ENCODE assay signal across 36 cellular contexts in genomic region chr22:38859581-38860290, GRCh38. TPM values are rescaled to one million over a fixed set of nuclear protein-coding genes. Genes with fewer than 3 reads are reported as not detected.
DNase-seq lines count a peak whose midpoint lies in the region; ATAC-seq, FAIRE-seq and TF ChIP-seq lines count a peak whose summit lies in the region.
"Had no signal": no experiment of that assay in that cellular context is flagged by ENCODE, and none has a peak within 500 bp of the region (broad histone marks: within the 10 kb centered on the region; RNA-seq: fewer than 3 reads in every experiment).

No MANE protein-coding gene starts in this region.

- H3K36me3 ChIP-seq in H7 (replicated peaks; ENCODE audit: control insufficient read depth, insufficient read depth, low read length) (no peaks in the 10 kb centered on the region), GM12878 (ENCODE audit: control insufficient read depth in 2 of 2, insufficient read depth in 2 of 2, low read length in 1 of 2) (no peaks in the 10 kb centered on the region), lower lobe of right lung (no peaks in the 10 kb centered on the region)
- H3K36me3 ChIP-seq: neural progenitor cell, right atrium auricular region, SJCRH30, tibial artery had no signal

- ATAC-seq in GM12878 (no peak; the same call in 2 of the 3 replicates), lower lobe of right lung (no peak)
- ATAC-seq in stimulated activated effector memory CD8-positive, alpha-beta T cell treated with anti-CD3 and anti-CD28 coated beads, Interleukin-12 subunit alpha, Interleukin-12 subunit beta, amount 100 ng/mL, for 72 hours: peak; percentile 31
- ATAC-seq: foreskin keratinocyte, left lobe of liver had no signal

- no peaks in the 10 kb centered on the region for H3K79me2 ChIP-seq in GM12878 (ENCODE audit: control insufficient read depth, insufficient read depth, low read length)

- H3K4me1 ChIP-seq in GM12878 (ENCODE audit: control insufficient read depth, insufficient read depth, low read length) (no peaks in the 10 kb centered on the region), lower lobe of right lung (peaks cover 26% of the 10 kb centered on the region)
- H3K4me1 ChIP-seq: foreskin keratinocyte, SJCRH30 had no signal

- H2AFZ ChIP-seq in GM12878 (ENCODE audit: control insufficient read depth, low read depth, low read length): no peak overlapping the region
- H2AFZ ChIP-seq: neural progenitor cell had no signal

- peaks cover 7% of the 10 kb centered on the region for H3K4me1 Mint-ChIP-seq in activated naive CD4-positive, alpha-beta T cell treated with anti-CD3 and anti-CD28 coated beads, Interleukin-2, amount 50 U/mL, for 24 hours
- H3K4me1 Mint-ChIP-seq in activated naive CD4-positive, alpha-beta T cell treated with anti-CD3 and anti-CD28 coated beads for 36 hours (ENCODE audit: low read depth): peaks cover 2% of the 10 kb centered on the region
- H3K4me1 Mint-ChIP-seq in stimulated activated effector memory CD8-positive, alpha-beta T cell treated with anti-CD3 and anti-CD28 coated beads, Interleukin-12 subunit alpha, Interleukin-12 subunit beta, amount 100 ng/mL, for 72 hours: peaks cover 31% of the 10 kb centered on the region

- H4K20me1 ChIP-seq in GM12878 (ENCODE audit: control insufficient read depth, insufficient read depth): no peaks in the 10 kb centered on the region

- H3K27ac ChIP-seq in GM12878 (ENCODE audit: control insufficient read depth, insufficient read depth) (no peak overlapping the region), lower lobe of right lung (no peak overlapping the region)
- H3K27ac ChIP-seq: esophagus muscularis mucosa, foreskin keratinocyte, HL-60, KMS-11, neural progenitor cell, right atrium auricular region, SJCRH30, tibial artery had no signal

- SMC1A ChIA-PET in GM12878 (lab: Charles Lee; ENCODE audit: uncharacterized antibody, unreplicated experiment): no interaction called here

- no peaks in the 10 kb centered on the region for H3K9me3 Mint-ChIP-seq in activated naive CD4-positive, alpha-beta T cell treated with anti-CD3 and anti-CD28 coated beads, Interleukin-2, amount 50 U/mL, for 24 hours
- no peaks in the 10 kb centered on the region for H3K9me3 Mint-ChIP-seq in activated naive CD4-positive, alpha-beta T cell treated with anti-CD3 and anti-CD28 coated beads for 36 hours
- H3K9me3 Mint-ChIP-seq in stimulated activated effector memory CD8-positive, alpha-beta T cell treated with anti-CD3 and anti-CD28 coated beads, Interleukin-12 subunit alpha, Interleukin-12 subunit beta, amount 100 ng/mL, for 72 hours: no peaks in the 10 kb centered on the region
- H3K9me3 Mint-ChIP-seq: neural progenitor cell had no signal

- H3K4me3 ChIP-seq in H7 (ENCODE audit: insufficient read depth, low read depth, low read length) (no peak overlapping the region), GM12878 (no peak overlapping the region), lower lobe of right lung (no peak overlapping the region)
- H3K4me3 ChIP-seq: esophagus muscularis mucosa, neural progenitor cell, right atrium auricular region, SJCRH30, tibial artery had no signal

- TF ChIP-seq RAD21 in GM12878 (IDR thresholded peaks at IDR 0.05; ENCODE audit: insufficient read depth, low read depth, low read length): no peak

- POLR2A ChIA-PET in GM12878 (lab: Charles Lee): interaction anchor here (0.5 kb wide), 1 partner anchor 116 kb away, joined by 3 read pairs; no protein-coding TSS in a partner anchor

- no TSS peak for BruUV-seq in GM12878 (replicated peaks; lab: Mats Ljungman, UMichigan)

- no peaks in the 10 kb centered on the region for H3K9me3 ChIP-seq in GM12878 (replicated peaks; ENCODE audit: control insufficient read depth, insufficient read depth, low read length)
- H3K9me3 ChIP-seq in lower lobe of right lung: no peaks in the 10 kb centered on the region
- H3K9me3 ChIP-seq: BE2C, esophagus muscularis mucosa, right atrium auricular region, SJCRH30, tibial artery had no signal

- H3K9ac ChIP-seq in GM12878 (ENCODE audit: control insufficient read depth, insufficient read depth, low read length): no peak overlapping the region
- H3K9ac ChIP-seq: KMS-11, neural progenitor cell had no signal

- CTCF ChIA-PET in activated naive CD4-positive, alpha-beta T cell treated with anti-CD3 and anti-CD28 coated beads for 36 hours (lab: Charles Lee): interaction anchor here (1.2 kb wide), 1 partner anchor 9 kb away, joined by 3 read pairs; no protein-coding TSS in a partner anchor
- CTCF ChIA-PET in GM12878 (lab: Yijun Ruan, JAX): no interaction called here

- no peak for DNase-seq in activated naive CD4-positive, alpha-beta T cell treated with anti-CD3 and anti-CD28 coated beads for 36 hours
- DNase-seq in H7: peak; percentile 15
- DNase-seq in GM12878 (ENCODE audit: low read depth, low spot score): no peak
- no peak for DNase-seq in stimulated activated effector memory CD8-positive, alpha-beta T cell treated with anti-CD3 and anti-CD28 coated beads, Interleukin-12 subunit alpha, Interleukin-12 subunit beta, amount 100 ng/mL, for 72 hours (ENCODE audit: low spot score in 2 of 2)
- no peak for DNase-seq in NCI-H1930 (lab: John Stamatoyannopoulos, UW)
- DNase-seq in NCI-H1694 (lab: John Stamatoyannopoulos, UW): no peak
- DNase-seq in lower lobe of right lung: no peak
- DNase-seq: ACHN; activated CD4-positive, alpha-beta T cell treated with anti-CD3 and anti-CD28 coated beads for 4 hours; activated CD8-positive, alpha-beta memory T cell treated with anti-CD3 and anti-CD28 coated beads for 24 hours; amygdala; DMS79 treated with DMSO at 0.1 percent for 48 hours; foreskin keratinocyte; GF-D8; GOT3; head of caudate nucleus; mesenchymal stem cell; MM.1S; NCI-H2081 treated with DMSO at 0.1 percent for 48 hours; NCI-H226; SJCRH30; stimulated activated CD4-positive, alpha-beta T cell treated with anti-CD3 and anti-CD28 coated beads, Interleukin-1b, Interleukin-23, amount 100 ng/mL, for 48 hours; SW 1271; T-helper 9 cell; tibial artery had no signal

- TF ChIP-seq CTCF in GM12878 (IDR thresholded peaks at IDR 0.05 in 2 of 3, conservative IDR thresholded peaks at IDR 0.05 in 1 of 3; ENCODE audit: control insufficient read depth in 2 of 3, extremely low read depth in 1 of 3, insufficient read depth in 1 of 3, low read depth in 3 of 3, low read length in 3 of 3): no peak
- no peak for TF ChIP-seq CTCF in lower lobe of right lung (IDR thresholded peaks at IDR 0.05)

- peak; percentile 61; the same call in 1 of the 2 replicates for TF ChIP-seq POLR2A in GM12878 (IDR thresholded peaks at IDR 0.05; ENCODE audit: low read depth, low read length)

- intact Hi-C loops in activated naive CD4-positive, alpha-beta T cell treated with anti-CD3 and anti-CD28 coated beads for 36 hours (cut with micrococcal nuclease): no loop called here
- intact Hi-C loops in GM12878 (cut with micrococcal nuclease; ENCODE audit: unreplicated experiment): loop anchor here (5.0 kb wide), 1 partner anchor 92 kb away; no protein-coding TSS in a partner anchor
- intact Hi-C loops in lower lobe of right lung (cut with DNase I): no loop called here

- RAD21 ChIA-PET in GM12878 (lab: Charles Lee; ENCODE audit: unreplicated experiment): no interaction called here

- H3K4me2 ChIP-seq in GM12878 (ENCODE audit: control insufficient read depth, insufficient read depth): no peak overlapping the region
- H3K4me2 ChIP-seq: KMS-11 had no signal

- in situ Hi-C loops in GM12878 (cut with MboI): no loop called here

- no peaks in the 10 kb centered on the region for H3K27me3 Mint-ChIP-seq in activated naive CD4-positive, alpha-beta T cell treated with anti-CD3 and anti-CD28 coated beads, Interleukin-2, amount 50 U/mL, for 24 hours
- no peaks in the 10 kb centered on the region for H3K27me3 Mint-ChIP-seq in activated naive CD4-positive, alpha-beta T cell treated with anti-CD3 and anti-CD28 coated beads for 36 hours (ENCODE audit: low read depth)

- no peak overlapping the region for H3K4me3 Mint-ChIP-seq in activated naive CD4-positive, alpha-beta T cell treated with anti-CD3 and anti-CD28 coated beads, Interleukin-2, amount 50 U/mL, for 24 hours
- no peak overlapping the region for H3K4me3 Mint-ChIP-seq in activated naive CD4-positive, alpha-beta T cell treated with anti-CD3 and anti-CD28 coated beads for 36 hours
- no peak overlapping the region for H3K4me3 Mint-ChIP-seq in stimulated activated effector memory CD8-positive, alpha-beta T cell treated with anti-CD3 and anti-CD28 coated beads, Interleukin-12 subunit alpha, Interleukin-12 subunit beta, amount 100 ng/mL, for 72 hours
- H3K4me3 Mint-ChIP-seq: neural progenitor cell had no signal

- H3K27ac Mint-ChIP-seq in activated naive CD4-positive, alpha-beta T cell treated with anti-CD3 and anti-CD28 coated beads, Interleukin-2, amount 50 U/mL, for 24 hours: peak overlapping the region; percentile 12
- no peak overlapping the region for H3K27ac Mint-ChIP-seq in activated naive CD4-positive, alpha-beta T cell treated with anti-CD3 and anti-CD28 coated beads for 36 hours
- peak overlapping the region; percentile 50 for H3K27ac Mint-ChIP-seq in stimulated activated effector memory CD8-positive, alpha-beta T cell treated with anti-CD3 and anti-CD28 coated beads, Interleukin-12 subunit alpha, Interleukin-12 subunit beta, amount 100 ng/mL, for 72 hours
- H3K27ac Mint-ChIP-seq: neural progenitor cell had no signal

- WGBS in GM12878 (ENCODE audit: insufficient coverage, insufficient replicate concordance, low lambda C conversion rate, missing lambda C conversion rate): 60% methylated on average over 14 of the region's 14 CpGs

- no peak for FAIRE-seq in GM12878 (lab: Jason Lieb, UNC)
- FAIRE-seq: endometrium, islet of Langerhans, RCC 7860 had no signal

- H3K27me3 ChIP-seq in H7 (ENCODE audit: control insufficient read depth, insufficient read depth, low read length) (no peaks in the 10 kb centered on the region), GM12878 (replicated peaks in 1 of 2; ENCODE audit: control insufficient read depth in 2 of 2, insufficient read depth in 2 of 2, low read length in 1 of 2) (no peaks in the 10 kb centered on the region), lower lobe of right lung (ENCODE audit: low read depth) (peaks cover 4% of the 10 kb centered on the region)
- H3K27me3 ChIP-seq: BE2C, esophagus muscularis mucosa, neural progenitor cell, right atrium auricular region, SJCRH30, tibial artery had no signal

- no peaks in the 10 kb centered on the region for H3K36me3 Mint-ChIP-seq in activated naive CD4-positive, alpha-beta T cell treated with anti-CD3 and anti-CD28 coated beads, Interleukin-2, amount 50 U/mL, for 24 hours
- no peaks in the 10 kb centered on the region for H3K36me3 Mint-ChIP-seq in activated naive CD4-positive, alpha-beta T cell treated with anti-CD3 and anti-CD28 coated beads for 36 hours (ENCODE audit: low read depth)
- peaks cover 59% of the 10 kb centered on the region for H3K36me3 Mint-ChIP-seq in stimulated activated effector memory CD8-positive, alpha-beta T cell treated with anti-CD3 and anti-CD28 coated beads, Interleukin-12 subunit alpha, Interleukin-12 subunit beta, amount 100 ng/mL, for 72 hours
- H3K36me3 Mint-ChIP-seq: neural progenitor cell had no signal

- TF ChIP-seq EP300 in GM12878 (IDR thresholded peaks at IDR 0.05; ENCODE audit: borderline replicate concordance in 1 of 2, control insufficient read depth in 1 of 2, low read depth in 2 of 2, low read length in 2 of 2): no peak

RNA-seq across cellular contexts. Expression of gene CBX6, which starts 12.3 kb away (rescaled TPM):
- 10 to 100 TPM; 91.4 to 93.5 TPM for total RNA-seq in activated naive CD4-positive, alpha-beta T cell treated with anti-CD3 and anti-CD28 coated beads for 36 hours
- 18.3 and 19.2 TPM in 2 replicates for total RNA-seq in H7 (2014; rRNA removed; shearing (Covaris generic))
- 89.8 and 98.2 TPM in 2 replicates for total RNA-seq in GM12878 (2013; cell fraction: nucleolus; rRNA removed)
- total RNA-seq in GM12878 (2014; rRNA removed): 59.1 and 67.1 TPM in 2 replicates
- total RNA-seq in GM12878 (2014; rRNA removed; fragmentation: Illumina TruSeq; extraction: Trizol): 33.1 and 35.7 TPM in 2 replicates
- 135 and 142 TPM in 2 replicates for total RNA-seq in GM12878 (2021)
- 12.6 TPM for polyA plus RNA-seq in GM12878 (2011; ENCODE audit: low read depth)
- polyA plus RNA-seq in GM12878 (2011; rRNA removed): 6.0 and 10.2 TPM in 2 replicates
- 14.4 and 14.8 TPM in 2 replicates for polyA plus RNA-seq in GM12878 (2011; cell fraction: cytosol; rRNA removed)
- 60.2 and 66.7 TPM in 2 replicates for polyA plus RNA-seq in GM12878 (2011; cell fraction: nucleus; rRNA removed)
- 25.3 and 32.1 TPM in 2 replicates for polyA plus RNA-seq in GM12878 (2012)
- 15.1 and 27.2 TPM in 2 replicates for polyA plus RNA-seq in GM12878 (2014; fragmentation: Illumina TruSeq; extraction: Trizol)
- 1 to 10 TPM; 3.6 to 4.5 TPM for polyA plus RNA-seq in GM12878 (2014; fragmentation: Nextera tagmentation; extraction: Ambion mirVana)
- polyA plus RNA-seq in GM12878 (2014; rRNA removed): 39.0 and 43.9 TPM in 2 replicates
- polyA plus RNA-seq in GM12878 (2016; fragmentation: Nextera tagmentation; extraction: Ambion mirVana): 10 to 100 TPM; 72.6 to 74.6 TPM
- 25.9 and 48.3 TPM in 2 replicates for polyA minus RNA-seq in GM12878 (2011; rRNA and poly(A)+ RNA removed)
- polyA minus RNA-seq in GM12878 (2011; cell fraction: cytosol; rRNA and poly(A)+ RNA removed): 36.9 and 39.7 TPM in 2 replicates
- polyA minus RNA-seq in GM12878 (2011; cell fraction: nucleus; rRNA and poly(A)+ RNA removed): 60.8 and 96.1 TPM in 2 replicates
- 54.7 TPM for total RNA-seq in lower lobe of right lung

RNA-seq across cellular contexts. Expression of gene NPTXR, which starts 15.9 kb away (rescaled TPM):
- 1 to 10 TPM; 1.4 to 1.5 TPM for total RNA-seq in activated naive CD4-positive, alpha-beta T cell treated with anti-CD3 and anti-CD28 coated beads for 36 hours
- total RNA-seq in H7 (2014; rRNA removed; shearing (Covaris generic)): 3.6 and 3.7 TPM in 2 replicates
- total RNA-seq in GM12878 (2013; cell fraction: nucleolus; rRNA removed): not detected in 2 replicates
- total RNA-seq in GM12878 (2014; rRNA removed) (0.05 and 0.06 TPM in 2 replicates), GM12878 (2014; rRNA removed; fragmentation: Illumina TruSeq; extraction: Trizol) (0.05 and 0.09 TPM in 2 replicates), GM12878 (2021) (0.37 and 0.38 TPM in 2 replicates), lower lobe of right lung (5.1 TPM)
- polyA plus RNA-seq in GM12878 (2011; ENCODE audit: low read depth): 0.14 TPM
- polyA plus RNA-seq in GM12878 (2011; rRNA removed) (not detected in 2 replicates), GM12878 (2014; fragmentation: Illumina TruSeq; extraction: Trizol) (0.03 and 0.13 TPM in 2 replicates), GM12878 (2014; fragmentation: Nextera tagmentation; extraction: Ambion mirVana) (under 1 TPM in 1 of 2 experiments, not detected in 1; 0.02 TPM), GM12878 (2014; rRNA removed) (0.16 and 0.22 TPM in 2 replicates), GM12878 (2016; fragmentation: Nextera tagmentation; extraction: Ambion mirVana) (under 1 TPM; 0.04 TPM)
- not detected in 2 replicates for polyA plus RNA-seq in GM12878 (2011; cell fraction: cytosol; rRNA removed)
- not detected in 2 replicates for polyA plus RNA-seq in GM12878 (2011; cell fraction: nucleus; rRNA removed)
- 0.26 and 0.29 TPM in 2 replicates for polyA plus RNA-seq in GM12878 (2012)
- polyA minus RNA-seq in GM12878 (2011; rRNA and poly(A)+ RNA removed): not detected in 2 replicates
- polyA minus RNA-seq in GM12878 (2011; cell fraction: cytosol; rRNA and poly(A)+ RNA removed): not detected in 2 replicates
- not detected in 2 replicates for polyA minus RNA-seq in GM12878 (2011; cell fraction: nucleus; rRNA and poly(A)+ RNA removed)
